ENCODE assay signal across 16 cellular contexts in the genomic region with DNA sequence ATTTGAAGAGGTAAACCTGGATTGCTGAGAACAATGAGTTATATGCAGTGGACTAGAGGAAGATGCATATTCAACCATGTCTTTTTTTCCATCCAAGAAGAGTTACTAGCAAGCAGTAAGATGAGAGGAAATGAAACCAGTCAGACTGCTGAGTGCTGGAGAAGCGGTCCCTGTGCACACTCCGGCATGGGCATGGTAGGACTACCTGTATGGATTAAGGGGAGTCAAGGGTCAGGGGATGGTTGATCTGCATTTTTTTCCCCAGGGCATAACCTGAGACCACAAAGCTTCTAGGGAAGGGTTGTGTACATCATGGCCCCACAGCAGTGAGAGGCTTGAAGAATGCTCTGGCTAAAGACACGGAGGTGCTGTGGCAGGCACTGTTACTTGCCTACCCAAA.
DNase-seq lines count a peak whose midpoint lies in the region; ATAC-seq, FAIRE-seq and TF ChIP-seq lines count a peak whose summit lies in the region.
"Had no signal": no experiment of that assay in that cellular context is flagged by ENCODE, and none has a peak within 500 bp of the region (broad histone marks: within the 10 kb centered on the region; RNA-seq: fewer than 3 reads in every experiment).

No MANE protein-coding gene starts in this region.

- no peak overlapping the region for H3K4me3 Mint-ChIP-seq in activated naive CD4-positive, alpha-beta T cell treated with anti-CD3 and anti-CD28 coated beads, Interleukin-2, amount 50 U/mL, for 24 hours
- H3K4me3 Mint-ChIP-seq in activated naive CD4-positive, alpha-beta T cell treated with anti-CD3 and anti-CD28 coated beads, Interleukin-2, amount 10 ng/mL, durations not matched to agents 7 days and 5 days, result no peak overlapping the region
- no peak overlapping the region for H3K4me3 Mint-ChIP-seq in endodermal cell
- no peak overlapping the region for H3K4me3 Mint-ChIP-seq in T-helper 17 cell

- peaks cover 49% of the 10 kb centered on the region for H3K4me1 Mint-ChIP-seq in activated naive CD4-positive, alpha-beta T cell treated with anti-CD3 and anti-CD28 coated beads, Interleukin-2, amount 50 U/mL, for 24 hours
- H3K4me1 Mint-ChIP-seq in activated naive CD4-positive, alpha-beta T cell treated with anti-CD3 and anti-CD28 coated beads, Interleukin-2, amount 10 ng/mL, durations not matched to agents 7 days and 5 days, result peaks cover 16% of the 10 kb centered on the region
- H3K4me1 Mint-ChIP-seq in endodermal cell (peaks cover 21% of the 10 kb centered on the region), T-helper 17 cell (peaks cover 30% of the 10 kb centered on the region)

- H3K36me3 ChIP-seq in endodermal cell (ENCODE audit: control insufficient read depth, insufficient read depth, low read length) (peaks cover 64% of the 10 kb centered on the region), gastrocnemius medialis (peaks cover 0 to 2% of the 10 kb centered on the region in 2 donors)
- H3K36me3 ChIP-seq: neural progenitor cell had no signal

- H3K4me1 ChIP-seq in endodermal cell (ENCODE audit: control insufficient read depth, insufficient read depth, low read length) (no peaks in the 10 kb centered on the region), gastrocnemius medialis (peaks cover 34 to 42% of the 10 kb centered on the region in 2 donors)
- H3K4me1 ChIP-seq: neural progenitor cell had no signal

- peaks cover 8% of the 10 kb centered on the region for H3K9me3 ChIP-seq in endodermal cell (ENCODE audit: control insufficient read depth, low read length)
- H3K9me3 ChIP-seq in gastrocnemius medialis, result no peaks in the 10 kb centered on the region
- H3K9me3 ChIP-seq in T-helper 17 cell (ENCODE audit: control insufficient read depth, low read length, poor library complexity, severe bottlenecking), result no peaks in the 10 kb centered on the region
- H3K9me3 ChIP-seq: left lung had no signal

- H3K27ac ChIP-seq in endodermal cell (ENCODE audit: low read depth, low read length), result no peak overlapping the region
- peak overlapping the region in 3 of 4 donors; percentile 0 to 43 (median 40) for H3K27ac ChIP-seq in gastrocnemius medialis

- H3K36me3 Mint-ChIP-seq in activated naive CD4-positive, alpha-beta T cell treated with anti-CD3 and anti-CD28 coated beads, Interleukin-2, amount 50 U/mL, for 24 hours, result peaks cover 10% of the 10 kb centered on the region
- peaks cover 37% of the 10 kb centered on the region for H3K36me3 Mint-ChIP-seq in activated naive CD4-positive, alpha-beta T cell treated with anti-CD3 and anti-CD28 coated beads, Interleukin-2, amount 10 ng/mL, durations not matched to agents 7 days and 5 days
- H3K36me3 Mint-ChIP-seq in endodermal cell (ENCODE audit: low read depth) (peaks cover 55% of the 10 kb centered on the region), T-helper 17 cell (ENCODE audit: low read depth) (no peaks in the 10 kb centered on the region)

- DNase-seq in activated naive CD4-positive, alpha-beta T cell treated with anti-CD3 and anti-CD28 coated beads, Interleukin-2, amount 10 ng/mL, durations not matched to agents 7 days and 5 days, result no peak
- DNase-seq in RPMI8226 (peak; percentile 23), endodermal cell (no peak), gastrocnemius medialis (no peak), NCI-H1092 (lab: John Stamatoyannopoulos, UW) (no peak), T-helper 17 cell (no peak), frontal cortex (ENCODE audit: low spot score in 2 of 2) (no peak)
- DNase-seq: ACHN, Calu3, GF-D8, left lung, NCI-H2081 treated with DMSO at 0.1 percent for 48 hours had no signal

- H3K27me3 Mint-ChIP-seq in activated naive CD4-positive, alpha-beta T cell treated with anti-CD3 and anti-CD28 coated beads, Interleukin-2, amount 50 U/mL, for 24 hours, result no peaks in the 10 kb centered on the region
- no peaks in the 10 kb centered on the region for H3K27me3 Mint-ChIP-seq in activated naive CD4-positive, alpha-beta T cell treated with anti-CD3 and anti-CD28 coated beads, Interleukin-2, amount 10 ng/mL, durations not matched to agents 7 days and 5 days
- H3K27me3 Mint-ChIP-seq in endodermal cell (ENCODE audit: insufficient read depth) (no peaks in the 10 kb centered on the region), T-helper 17 cell (no peaks in the 10 kb centered on the region)

- no peaks in the 10 kb centered on the region for H3K9me3 Mint-ChIP-seq in activated naive CD4-positive, alpha-beta T cell treated with anti-CD3 and anti-CD28 coated beads, Interleukin-2, amount 50 U/mL, for 24 hours
- H3K9me3 Mint-ChIP-seq in activated naive CD4-positive, alpha-beta T cell treated with anti-CD3 and anti-CD28 coated beads, Interleukin-2, amount 10 ng/mL, durations not matched to agents 7 days and 5 days, result peaks cover 4% of the 10 kb centered on the region
- H3K9me3 Mint-ChIP-seq in endodermal cell, result peaks cover 5% of the 10 kb centered on the region

- 91 to 100% methylated on average over 2 to 3 of the region's 3 CpGs for WGBS in endodermal cell (ENCODE audit: insufficient coverage in 1 of 2, insufficient read length in 1 of 2), 2 experiments

- H3K4me3 ChIP-seq in endodermal cell (ENCODE audit: low read length) (no peak overlapping the region), gastrocnemius medialis (no peak overlapping the region)
- H3K4me3 ChIP-seq: left lung, neural progenitor cell had no signal

- no peak overlapping the region for H3K9ac ChIP-seq in endodermal cell (ENCODE audit: extremely low read depth, low read length, poor library complexity, severe bottlenecking)
- H3K9ac ChIP-seq: neural progenitor cell had no signal

- TF ChIP-seq CTCF in endodermal cell (conservative IDR thresholded peaks at IDR 0.05), result no peak
- no peak for TF ChIP-seq CTCF in gastrocnemius medialis (IDR thresholded peaks at IDR 0.05 in 4 of 5, conservative IDR thresholded peaks at IDR 0.05 in 1 of 5)

- no peaks in the 10 kb centered on the region for H3K27me3 ChIP-seq in endodermal cell (ENCODE audit: control insufficient read depth, insufficient read depth, low read length, poor library complexity, severe bottlenecking)
- no peaks in the 10 kb centered on the region for H3K27me3 ChIP-seq in gastrocnemius medialis
- H3K27me3 ChIP-seq: left lung, neural progenitor cell had no signal

- peak overlapping the region; percentile 41 for H3K27ac Mint-ChIP-seq in activated naive CD4-positive, alpha-beta T cell treated with anti-CD3 and anti-CD28 coated beads, Interleukin-2, amount 50 U/mL, for 24 hours
- no peak overlapping the region for H3K27ac Mint-ChIP-seq in activated naive CD4-positive, alpha-beta T cell treated with anti-CD3 and anti-CD28 coated beads, Interleukin-2, amount 10 ng/mL, durations not matched to agents 7 days and 5 days
- H3K27ac Mint-ChIP-seq in endodermal cell (peak overlapping the region; percentile 27), T-helper 17 cell (no peak overlapping the region)
- H3K27ac Mint-ChIP-seq: neural progenitor cell had no signal

- ATAC-seq in gastrocnemius medialis (peak in 1 of 2 donors; percentile 7), T-helper 17 cell (no peak)
- ATAC-seq: left lung had no signal

- no peak for FAIRE-seq in frontal cortex (lab: Jason Lieb, UNC)
- FAIRE-seq: bronchial epithelial cell, GM19239 had no signal

- no peak for TF ChIP-seq POLR2A in gastrocnemius medialis (IDR thresholded peaks at IDR 0.05)

- CTCF ChIA-PET in activated naive CD4-positive, alpha-beta T cell treated with anti-CD3 and anti-CD28 coated beads, Interleukin-2, amount 10 ng/mL, durations not matched to agents 7 days and 5 days (lab: Charles Lee), result no interaction called here

- in situ Hi-C loops in gastrocnemius medialis (cut with MboI; ENCODE audit: low sequenced_read_pairs in 4 of 4), result no loop called here

- intact Hi-C loops in gastrocnemius medialis (cut with DNase I; ENCODE audit: low total_unique reads), result no loop called here

Comparison
In these comparisons a context has a peak if more than half of its experiments do, and no peak if none do; other contexts are left out.
1. H3K27ac Mint-ChIP-seq: peak in activated naive CD4-positive, alpha-beta T cell treated with anti-CD3 and anti-CD28 coated beads, Interleukin-2, amount 50 U/mL, for 24 hours (single experiment) and endodermal cell (single experiment); none in activated naive CD4-positive, alpha-beta T cell treated with anti-CD3 and anti-CD28 coated beads, Interleukin-2, amount 10 ng/mL, durations not matched to agents 7 days and 5 days (single experiment) and T-helper 17 cell (single experiment).